In the genomic region with DNA sequence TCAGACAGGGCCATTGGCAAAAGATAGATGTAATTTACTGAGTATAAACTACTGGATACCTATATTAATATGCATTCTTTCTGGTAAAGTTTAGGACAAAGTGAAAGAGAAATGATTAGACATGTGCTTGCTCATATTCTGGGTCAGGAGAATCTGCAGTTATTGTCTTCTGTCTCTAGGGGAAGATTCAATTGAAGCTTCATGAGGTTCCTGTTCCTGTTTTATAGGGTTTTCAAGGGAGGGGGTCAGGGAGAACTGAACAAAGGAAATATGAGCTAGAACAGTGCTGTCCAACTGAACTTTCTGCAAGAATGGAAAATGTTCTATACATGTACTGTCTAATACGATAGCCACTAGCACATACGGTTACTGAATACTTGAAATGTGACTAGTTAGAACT, we compare ENCODE assay signal across 1 cellular context.
A peak's percentile ranks its signal among the peaks of the same experiment; 100 is the strongest.
TF ChIP-seq lines count a peak whose summit lies in the region.

No MANE protein-coding gene starts in this region.

TF ChIP-seq in K562, 482 proteins besides CTCF, POLR2A, EP300 and RAD21 (continued from another document and continues in another):
- TF ChIP-seq, protein P1, sequence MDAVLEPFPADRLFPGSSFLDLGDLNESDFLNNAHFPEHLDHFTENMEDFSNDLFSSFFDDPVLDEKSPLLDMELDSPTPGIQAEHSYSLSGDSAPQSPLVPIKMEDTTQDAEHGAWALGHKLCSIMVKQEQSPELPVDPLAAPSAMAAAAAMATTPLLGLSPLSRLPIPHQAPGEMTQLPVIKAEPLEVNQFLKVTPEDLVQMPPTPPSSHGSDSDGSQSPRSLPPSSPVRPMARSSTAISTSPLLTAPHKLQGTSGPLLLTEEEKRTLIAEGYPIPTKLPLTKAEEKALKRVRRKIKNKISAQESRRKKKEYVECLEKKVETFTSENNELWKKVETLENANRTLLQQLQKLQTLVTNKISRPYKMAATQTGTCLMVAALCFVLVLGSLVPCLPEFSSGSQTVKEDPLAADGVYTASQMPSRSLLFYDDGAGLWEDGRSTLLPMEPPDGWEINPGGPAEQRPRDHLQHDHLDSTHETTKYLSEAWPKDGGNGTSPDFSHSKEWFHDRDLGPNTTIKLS (IDR thresholded peaks at IDR 0.05; ENCODE audit: borderline replicate concordance, low read depth), result peak; percentile 71; the same call in 1 of the 2 replicates
- TF ChIP-seq, protein P2, sequence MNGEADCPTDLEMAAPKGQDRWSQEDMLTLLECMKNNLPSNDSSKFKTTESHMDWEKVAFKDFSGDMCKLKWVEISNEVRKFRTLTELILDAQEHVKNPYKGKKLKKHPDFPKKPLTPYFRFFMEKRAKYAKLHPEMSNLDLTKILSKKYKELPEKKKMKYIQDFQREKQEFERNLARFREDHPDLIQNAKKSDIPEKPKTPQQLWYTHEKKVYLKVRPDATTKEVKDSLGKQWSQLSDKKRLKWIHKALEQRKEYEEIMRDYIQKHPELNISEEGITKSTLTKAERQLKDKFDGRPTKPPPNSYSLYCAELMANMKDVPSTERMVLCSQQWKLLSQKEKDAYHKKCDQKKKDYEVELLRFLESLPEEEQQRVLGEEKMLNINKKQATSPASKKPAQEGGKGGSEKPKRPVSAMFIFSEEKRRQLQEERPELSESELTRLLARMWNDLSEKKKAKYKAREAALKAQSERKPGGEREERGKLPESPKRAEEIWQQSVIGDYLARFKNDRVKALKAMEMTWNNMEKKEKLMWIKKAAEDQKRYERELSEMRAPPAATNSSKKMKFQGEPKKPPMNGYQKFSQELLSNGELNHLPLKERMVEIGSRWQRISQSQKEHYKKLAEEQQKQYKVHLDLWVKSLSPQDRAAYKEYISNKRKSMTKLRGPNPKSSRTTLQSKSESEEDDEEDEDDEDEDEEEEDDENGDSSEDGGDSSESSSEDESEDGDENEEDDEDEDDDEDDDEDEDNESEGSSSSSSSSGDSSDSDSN (IDR thresholded peaks at IDR 0.05; ENCODE audit: borderline replicate concordance in 1 of 2, low read depth in 2 of 2, low read length in 2 of 2), result no peak
- TF ChIP-seq, protein P3, sequence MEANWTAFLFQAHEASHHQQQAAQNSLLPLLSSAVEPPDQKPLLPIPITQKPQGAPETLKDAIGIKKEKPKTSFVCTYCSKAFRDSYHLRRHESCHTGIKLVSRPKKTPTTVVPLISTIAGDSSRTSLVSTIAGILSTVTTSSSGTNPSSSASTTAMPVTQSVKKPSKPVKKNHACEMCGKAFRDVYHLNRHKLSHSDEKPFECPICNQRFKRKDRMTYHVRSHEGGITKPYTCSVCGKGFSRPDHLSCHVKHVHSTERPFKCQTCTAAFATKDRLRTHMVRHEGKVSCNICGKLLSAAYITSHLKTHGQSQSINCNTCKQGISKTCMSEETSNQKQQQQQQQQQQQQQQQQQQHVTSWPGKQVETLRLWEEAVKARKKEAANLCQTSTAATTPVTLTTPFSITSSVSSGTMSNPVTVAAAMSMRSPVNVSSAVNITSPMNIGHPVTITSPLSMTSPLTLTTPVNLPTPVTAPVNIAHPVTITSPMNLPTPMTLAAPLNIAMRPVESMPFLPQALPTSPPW (CRISPR knock-in tag; IDR thresholded peaks at IDR 0.05), result peak; percentile 45; the same call in 1 of the 2 replicates
- no peak for TF ChIP-seq TFAM (CRISPR knock-in tag; conservative IDR thresholded peaks at IDR 0.05)
- TF ChIP-seq ZNF707 (CRISPR knock-in tag; conservative IDR thresholded peaks at IDR 0.05), result no peak
- no peak for TF ChIP-seq NFYB (IDR thresholded peaks at IDR 0.05; ENCODE audit: extremely low read depth, insufficient read length)
- TF ChIP-seq, protein P4, sequence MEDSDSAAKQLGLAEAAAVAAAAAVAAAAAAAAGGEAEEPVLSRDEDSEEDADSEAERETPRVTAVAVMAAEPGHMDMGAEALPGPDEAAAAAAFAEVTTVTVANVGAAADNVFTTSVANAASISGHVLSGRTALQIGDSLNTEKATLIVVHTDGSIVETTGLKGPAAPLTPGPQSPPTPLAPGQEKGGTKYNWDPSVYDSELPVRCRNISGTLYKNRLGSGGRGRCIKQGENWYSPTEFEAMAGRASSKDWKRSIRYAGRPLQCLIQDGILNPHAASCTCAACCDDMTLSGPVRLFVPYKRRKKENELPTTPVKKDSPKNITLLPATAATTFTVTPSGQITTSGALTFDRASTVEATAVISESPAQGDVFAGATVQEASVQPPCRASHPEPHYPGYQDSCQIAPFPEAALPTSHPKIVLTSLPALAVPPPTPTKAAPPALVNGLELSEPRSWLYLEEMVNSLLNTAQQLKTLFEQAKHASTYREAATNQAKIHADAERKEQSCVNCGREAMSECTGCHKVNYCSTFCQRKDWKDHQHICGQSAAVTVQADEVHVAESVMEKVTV (CRISPR knock-in tag; IDR thresholded peaks at IDR 0.05), result 0 out of 2 replicates have a peak, but pooled peaks have one; percentile 10
- TF ChIP-seq, protein P5, sequence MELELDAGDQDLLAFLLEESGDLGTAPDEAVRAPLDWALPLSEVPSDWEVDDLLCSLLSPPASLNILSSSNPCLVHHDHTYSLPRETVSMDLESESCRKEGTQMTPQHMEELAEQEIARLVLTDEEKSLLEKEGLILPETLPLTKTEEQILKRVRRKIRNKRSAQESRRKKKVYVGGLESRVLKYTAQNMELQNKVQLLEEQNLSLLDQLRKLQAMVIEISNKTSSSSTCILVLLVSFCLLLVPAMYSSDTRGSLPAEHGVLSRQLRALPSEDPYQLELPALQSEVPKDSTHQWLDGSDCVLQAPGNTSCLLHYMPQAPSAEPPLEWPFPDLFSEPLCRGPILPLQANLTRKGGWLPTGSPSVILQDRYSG (tag; conservative IDR thresholded peaks at IDR 0.05; ENCODE audit: low read depth), result no peak
- no peak for TF ChIP-seq ZNF583 (CRISPR knock-in tag; IDR thresholded peaks at IDR 0.05)
- peak; percentile 37; the same call in 1 of the 2 replicates for TF ChIP-seq ELF1 (tag; IDR thresholded peaks at IDR 0.05)
- TF ChIP-seq, protein P6, sequence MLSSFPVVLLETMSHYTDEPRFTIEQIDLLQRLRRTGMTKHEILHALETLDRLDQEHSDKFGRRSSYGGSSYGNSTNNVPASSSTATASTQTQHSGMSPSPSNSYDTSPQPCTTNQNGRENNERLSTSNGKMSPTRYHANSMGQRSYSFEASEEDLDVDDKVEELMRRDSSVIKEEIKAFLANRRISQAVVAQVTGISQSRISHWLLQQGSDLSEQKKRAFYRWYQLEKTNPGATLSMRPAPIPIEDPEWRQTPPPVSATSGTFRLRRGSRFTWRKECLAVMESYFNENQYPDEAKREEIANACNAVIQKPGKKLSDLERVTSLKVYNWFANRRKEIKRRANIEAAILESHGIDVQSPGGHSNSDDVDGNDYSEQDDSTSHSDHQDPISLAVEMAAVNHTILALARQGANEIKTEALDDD (IDR thresholded peaks at IDR 0.05), result peak; percentile 43; the same call in 1 of the 2 replicates
- TF ChIP-seq SPI1 (IDR thresholded peaks at IDR 0.05; ENCODE audit: borderline replicate concordance, low read depth, low read length), result peak; percentile 90
- TF ChIP-seq ZNF75A (CRISPR knock-in tag; IDR thresholded peaks at IDR 0.05), result no peak
- no peak for TF ChIP-seq MEF2D (tag; conservative IDR thresholded peaks at IDR 0.05; ENCODE audit: low read depth)
- TF ChIP-seq ZNF785 (CRISPR knock-in tag; IDR thresholded peaks at IDR 0.05), result no peak
- TF ChIP-seq, protein P7, sequence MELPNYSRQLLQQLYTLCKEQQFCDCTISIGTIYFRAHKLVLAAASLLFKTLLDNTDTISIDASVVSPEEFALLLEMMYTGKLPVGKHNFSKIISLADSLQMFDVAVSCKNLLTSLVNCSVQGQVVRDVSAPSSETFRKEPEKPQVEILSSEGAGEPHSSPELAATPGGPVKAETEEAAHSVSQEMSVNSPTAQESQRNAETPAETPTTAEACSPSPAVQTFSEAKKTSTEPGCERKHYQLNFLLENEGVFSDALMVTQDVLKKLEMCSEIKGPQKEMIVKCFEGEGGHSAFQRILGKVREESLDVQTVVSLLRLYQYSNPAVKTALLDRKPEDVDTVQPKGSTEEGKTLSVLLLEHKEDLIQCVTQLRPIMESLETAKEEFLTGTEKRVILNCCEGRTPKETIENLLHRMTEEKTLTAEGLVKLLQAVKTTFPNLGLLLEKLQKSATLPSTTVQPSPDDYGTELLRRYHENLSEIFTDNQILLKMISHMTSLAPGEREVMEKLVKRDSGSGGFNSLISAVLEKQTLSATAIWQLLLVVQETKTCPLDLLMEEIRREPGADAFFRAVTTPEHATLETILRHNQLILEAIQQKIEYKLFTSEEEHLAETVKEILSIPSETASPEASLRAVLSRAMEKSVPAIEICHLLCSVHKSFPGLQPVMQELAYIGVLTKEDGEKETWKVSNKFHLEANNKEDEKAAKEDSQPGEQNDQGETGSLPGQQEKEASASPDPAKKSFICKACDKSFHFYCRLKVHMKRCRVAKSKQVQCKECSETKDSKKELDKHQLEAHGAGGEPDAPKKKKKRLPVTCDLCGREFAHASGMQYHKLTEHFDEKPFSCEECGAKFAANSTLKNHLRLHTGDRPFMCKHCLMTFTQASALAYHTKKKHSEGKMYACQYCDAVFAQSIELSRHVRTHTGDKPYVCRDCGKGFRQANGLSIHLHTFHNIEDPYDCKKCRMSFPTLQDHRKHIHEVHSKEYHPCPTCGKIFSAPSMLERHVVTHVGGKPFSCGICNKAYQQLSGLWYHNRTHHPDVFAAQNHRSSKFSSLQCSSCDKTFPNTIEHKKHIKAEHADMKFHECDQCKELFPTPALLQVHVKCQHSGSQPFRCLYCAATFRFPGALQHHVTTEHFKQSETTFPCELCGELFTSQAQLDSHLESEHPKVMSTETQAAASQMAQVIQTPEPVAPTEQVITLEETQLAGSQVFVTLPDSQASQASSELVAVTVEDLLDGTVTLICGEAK (IDR thresholded peaks at IDR 0.05), result no peak
- TF ChIP-seq, protein P7 (CRISPR knock-in tag; IDR thresholded peaks at IDR 0.05), result no peak
- TF ChIP-seq SP2 (IDR thresholded peaks at IDR 0.05; ENCODE audit: extremely low read depth, low read depth, low read length, poor library complexity, severe bottlenecking), result no peak
- TF ChIP-seq, protein P8, sequence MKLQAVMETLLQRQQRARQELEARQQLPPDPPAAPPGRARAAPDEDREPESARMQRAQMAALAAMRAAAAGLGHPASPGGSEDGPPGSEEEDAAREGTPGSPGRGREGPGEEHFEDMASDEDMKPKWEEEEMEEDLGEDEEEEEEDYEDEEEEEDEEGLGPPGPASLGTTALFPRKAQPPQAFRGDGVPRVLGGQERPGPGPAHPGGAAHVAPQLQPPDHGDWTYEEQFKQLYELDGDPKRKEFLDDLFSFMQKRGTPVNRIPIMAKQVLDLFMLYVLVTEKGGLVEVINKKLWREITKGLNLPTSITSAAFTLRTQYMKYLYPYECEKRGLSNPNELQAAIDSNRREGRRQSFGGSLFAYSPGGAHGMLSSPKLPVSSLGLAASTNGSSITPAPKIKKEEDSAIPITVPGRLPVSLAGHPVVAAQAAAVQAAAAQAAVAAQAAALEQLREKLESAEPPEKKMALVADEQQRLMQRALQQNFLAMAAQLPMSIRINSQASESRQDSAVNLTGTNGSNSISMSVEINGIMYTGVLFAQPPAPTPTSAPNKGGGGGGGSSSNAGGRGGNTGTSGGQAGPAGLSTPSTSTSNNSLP (IDR thresholded peaks at IDR 0.05; ENCODE audit: borderline replicate concordance, low read depth, low read length), result 0 out of 2 replicates have a peak, but pooled peaks have one; percentile 38
- peak; percentile 42; the same call in 1 of the 2 replicates for TF ChIP-seq MYC (IDR thresholded peaks at IDR 0.05; ENCODE audit: low read depth, low read length)
- TF ChIP-seq MYC (CRISPR knock-in tag; IDR thresholded peaks at IDR 0.05; ENCODE audit: borderline replicate concordance, low read depth), result no peak
- no peak for TF ChIP-seq XRCC4 (IDR thresholded peaks at IDR 0.05; ENCODE audit: extremely low read depth, insufficient read depth, insufficient read length)
- 0 out of 2 replicates have a peak, but pooled peaks have one; percentile 27 for TF ChIP-seq SMAD4 (CRISPR knock-in tag; conservative IDR thresholded peaks at IDR 0.05)
- TF ChIP-seq TAL1 (IDR thresholded peaks at IDR 0.05), result no peak
- TF ChIP-seq MAZ (CRISPR knock-in tag; conservative IDR thresholded peaks at IDR 0.05 in 1 of 2, IDR thresholded peaks at IDR 0.05 in 1 of 2), result peak in 1 of 2 experiments; percentile 60; a peak in 1 of 4 replicates
